In the genomic region with DNA sequence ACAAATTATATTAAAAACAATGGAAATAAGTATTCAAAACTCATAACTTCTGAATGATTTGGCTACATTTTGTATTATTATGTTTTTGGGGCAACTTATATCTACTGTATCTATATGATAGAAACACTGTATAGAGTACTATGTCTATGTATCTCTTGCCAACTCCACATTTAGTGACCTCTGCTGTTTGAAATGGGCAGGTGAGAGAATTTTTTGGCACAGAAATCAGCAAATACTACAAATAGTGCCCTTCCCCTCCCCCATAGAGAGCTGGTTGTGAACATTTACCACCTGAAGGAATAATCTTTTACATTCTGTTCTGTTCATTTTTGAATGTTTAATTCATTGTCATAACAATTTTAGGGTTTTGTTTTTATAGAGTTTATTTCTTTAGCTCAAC, we compare ENCODE assay signal across 15 cellular contexts.
DNase-seq lines count a peak whose midpoint lies in the region; TF ChIP-seq lines count a peak whose summit lies in the region.
"Had no signal": no experiment of that assay in that cellular context is flagged by ENCODE, and none has a peak within 500 bp of the region (broad histone marks: within the 10 kb centered on the region; RNA-seq: fewer than 3 reads in every experiment).

No MANE protein-coding gene starts in this region.

- H3K27me3 Mint-ChIP-seq in neural progenitor cell (ENCODE audit: insufficient read depth, low read depth) = no peaks in the 10 kb centered on the region
- H3K27me3 Mint-ChIP-seq in activated naive CD8-positive, alpha-beta T cell treated with anti-CD3 and anti-CD28 coated beads for 36 hours = peaks cover 8% of the 10 kb centered on the region

- no peaks in the 10 kb centered on the region for H3K4me1 Mint-ChIP-seq in neural progenitor cell
- H3K4me1 Mint-ChIP-seq in activated naive CD8-positive, alpha-beta T cell treated with anti-CD3 and anti-CD28 coated beads for 36 hours = no peaks in the 10 kb centered on the region
- H3K4me1 Mint-ChIP-seq: central memory CD8-positive, alpha-beta T cell; T-cell had no signal

- H3K79me2 ChIP-seq in MM.1S (ENCODE audit: low read length) = no peaks in the 10 kb centered on the region
- no peaks in the 10 kb centered on the region for H3K79me2 ChIP-seq in neural progenitor cell (ENCODE audit: low read depth)

- no peak overlapping the region for H3K4me3 Mint-ChIP-seq in neural progenitor cell
- no peak overlapping the region for H3K4me3 Mint-ChIP-seq in activated naive CD8-positive, alpha-beta T cell treated with anti-CD3 and anti-CD28 coated beads for 36 hours
- H3K4me3 Mint-ChIP-seq: activated naive CD8-positive, alpha-beta T cell; CD8-positive, alpha-beta T cell; central memory CD8-positive, alpha-beta T cell; T-cell had no signal

- no peaks in the 10 kb centered on the region for H3K9me2 ChIP-seq in MM.1S (replicated peaks; ENCODE audit: insufficient read depth, low read length)

- no peak overlapping the region for H3K4me2 ChIP-seq in MM.1S (ENCODE audit: low read depth, low read length)
- no peak overlapping the region for H3K4me2 ChIP-seq in neural progenitor cell

- no peak overlapping the region for H3K27ac Mint-ChIP-seq in neural progenitor cell
- H3K27ac Mint-ChIP-seq in activated naive CD8-positive, alpha-beta T cell treated with anti-CD3 and anti-CD28 coated beads for 36 hours = no peak overlapping the region
- H3K27ac Mint-ChIP-seq: activated naive CD8-positive, alpha-beta T cell; CD8-positive, alpha-beta T cell; T-cell had no signal

- H3K9me3 ChIP-seq in MM.1S (replicated peaks; ENCODE audit: insufficient read depth, low read length) = no peaks in the 10 kb centered on the region
- H3K9me3 ChIP-seq in neural progenitor cell (ENCODE audit: low read depth) = no peaks in the 10 kb centered on the region
- H3K9me3 ChIP-seq: neutrophil had no signal

- no peaks in the 10 kb centered on the region for H3F3A ChIP-seq in MM.1S (ENCODE audit: insufficient read depth, low read length)
- H3F3A ChIP-seq in neural progenitor cell (ENCODE audit: low read depth) = no peaks in the 10 kb centered on the region

- H2AFZ ChIP-seq in MM.1S (ENCODE audit: low read length) = no peak overlapping the region
- no peak overlapping the region for H2AFZ ChIP-seq in neural progenitor cell (replicated peaks)

- H3K36me3 Mint-ChIP-seq in neural progenitor cell = no peaks in the 10 kb centered on the region
- no peaks in the 10 kb centered on the region for H3K36me3 Mint-ChIP-seq in activated naive CD8-positive, alpha-beta T cell treated with anti-CD3 and anti-CD28 coated beads for 36 hours
- H3K36me3 Mint-ChIP-seq: activated naive CD8-positive, alpha-beta T cell; CD8-positive, alpha-beta T cell; T-cell had no signal

- H3K4me1 ChIP-seq in MM.1S (ENCODE audit: low read length) (no peaks in the 10 kb centered on the region), neural progenitor cell (peaks cover 7% of the 10 kb centered on the region)

- TF ChIP-seq CTCF in MM.1S (IDR thresholded peaks at IDR 0.05; ENCODE audit: low read length) (peak; percentile 12; the same call in 1 of the 2 replicates), brain microvascular endothelial cell (IDR thresholded peaks at IDR 0.05; ENCODE audit: low read depth, low read length, missing control alignments) (peak; percentile 14), neural progenitor cell (IDR thresholded peaks at IDR 0.05) (peak; percentile 29)

- DNase-seq in Daoy (ENCODE audit: low read depth) (peak; percentile 14), MM.1S (no peak), brain microvascular endothelial cell (no peak), neural progenitor cell (ENCODE audit: low spot score) (peak; percentile 11), GOT3 (lab: John Stamatoyannopoulos, UW) (no peak), iPS-NIHi7 (ENCODE audit: extremely low spot score) (no peak)
- no peak for DNase-seq in activated naive CD8-positive, alpha-beta T cell treated with anti-CD3 and anti-CD28 coated beads for 36 hours
- DNase-seq: activated CD8-positive, alpha-beta memory T cell treated with anti-CD3 and anti-CD28 coated beads, Interleukin-2, amount 50 U/mL, for 48 hours; CD8-positive, alpha-beta T cell; NCI-H1436 treated with DMSO at 0.1 percent for 48 hours; T-cell had no signal

- H3K27me3 ChIP-seq in MM.1S (replicated peaks; ENCODE audit: insufficient read depth, low read length) = no peaks in the 10 kb centered on the region
- H3K27me3 ChIP-seq in brain microvascular endothelial cell (replicated peaks) = no peaks in the 10 kb centered on the region
- H3K27me3 ChIP-seq in neural progenitor cell = no peaks in the 10 kb centered on the region
- H3K27me3 ChIP-seq: neutrophil had no signal

- no peak overlapping the region for H3K4me3 ChIP-seq in MM.1S (ENCODE audit: low read length)
- no peak overlapping the region for H3K4me3 ChIP-seq in brain microvascular endothelial cell (ENCODE audit: low read depth, low read length)
- H3K4me3 ChIP-seq in neural progenitor cell = no peak overlapping the region
- H3K4me3 ChIP-seq: skin epidermis had no signal

- H3K27ac ChIP-seq in MM.1S (ENCODE audit: low read length) (no peak overlapping the region), brain microvascular endothelial cell (no peak overlapping the region), neural progenitor cell (no peak overlapping the region)
- H3K27ac ChIP-seq: neutrophil, skin epidermis had no signal

- in situ Hi-C loops in brain microvascular endothelial cell (cut with HindIII; ENCODE audit: low pct_ligation_motif_present, low sequenced_read_pairs) = no loop called here

- H3K36me3 ChIP-seq in MM.1S (replicated peaks; ENCODE audit: insufficient read depth, low read length) (no peaks in the 10 kb centered on the region), brain microvascular endothelial cell (replicated peaks) (no peaks in the 10 kb centered on the region), neural progenitor cell (no peaks in the 10 kb centered on the region)
- H3K36me3 ChIP-seq: neutrophil had no signal

- no peak overlapping the region for H3K9ac ChIP-seq in MM.1S (ENCODE audit: low read length)
- H3K9ac ChIP-seq in neural progenitor cell = no peak overlapping the region

- H4K20me1 ChIP-seq in MM.1S (ENCODE audit: insufficient read depth, low read length) = no peaks in the 10 kb centered on the region
- no peaks in the 10 kb centered on the region for H4K20me1 ChIP-seq in neural progenitor cell (ENCODE audit: low read depth)

- peaks cover 1% of the 10 kb centered on the region for H3K9me3 Mint-ChIP-seq in neural progenitor cell
- H3K9me3 Mint-ChIP-seq in activated naive CD8-positive, alpha-beta T cell treated with anti-CD3 and anti-CD28 coated beads for 36 hours = no peaks in the 10 kb centered on the region
- H3K9me3 Mint-ChIP-seq: CD8-positive, alpha-beta T cell; central memory CD8-positive, alpha-beta T cell; T-cell had no signal

Comparison
In these comparisons a context has a peak if more than half of its experiments do, and no peak if none do; other contexts are left out.
1. DNase-seq: peak in Daoy (single experiment) and neural progenitor cell (single experiment); none in MM.1S (single experiment), brain microvascular endothelial cell (single experiment), activated naive CD8-positive, alpha-beta T cell treated with anti-CD3 and anti-CD28 coated beads for 36 hours (single experiment), GOT3 (single experiment) and iPS-NIHi7 (single experiment).
2. Peak in every context shown above with its lines, with median percentiles within 50 percentile points of each other: CTCF ChIP-seq.